Comparison of ENCODE assay signal across 1 cellular context in genomic region chr5:73232266-73233041, GRCh38.
TF ChIP-seq lines count a peak whose summit lies in the region.

No MANE protein-coding gene starts in this region.

TF ChIP-seq in GM23338, 12 proteins besides CTCF, POLR2A, EP300 and RAD21 (continued from another document):
- TF ChIP-seq NANOG (IDR thresholded peaks at IDR 0.05; ENCODE audit: borderline replicate concordance) (no peak), JUNB (IDR thresholded peaks at IDR 0.05; ENCODE audit: unreplicated experiment) (no peak), ZNF114 (CRISPR knock-in tag; IDR thresholded peaks at IDR 0.05) (no peak), EZH2 (IDR thresholded peaks at IDR 0.05; ENCODE audit: low read depth, unreplicated experiment) (peak; percentile 91), ETS1 (IDR thresholded peaks at IDR 0.05) (no peak), EZH2phosphoT487 (IDR thresholded peaks at IDR 0.05; ENCODE audit: unreplicated experiment) (peak; percentile 94)
